ENCODE assay signal across 8 cellular contexts in genomic region chr1:116574581-116575291, GRCh38. TPM values are rescaled to one million over a fixed set of nuclear protein-coding genes. Genes with fewer than 3 reads are reported as not detected.
DNase-seq lines count a peak whose midpoint lies in the region; ATAC-seq and TF ChIP-seq lines count a peak whose summit lies in the region.

No MANE protein-coding gene starts in this region.

- ATAC-seq in activated naive CD8-positive, alpha-beta T cell treated with anti-CD3 and anti-CD28 coated beads, Interleukin-2, amount 50 U/mL, for 24 hours: no peak
- ATAC-seq in HG02884 (IDR thresholded peaks at IDR 0.05; ENCODE audit: unreplicated experiment): no peak
- ATAC-seq in GM19395 (IDR thresholded peaks at IDR 0.05; ENCODE audit: unreplicated experiment): no peak

- H3K4me1 ChIP-seq in KMS-11 (ENCODE audit: low read depth, poor library complexity, severe bottlenecking) (peaks cover 21% of the 10 kb centered on the region), cardiac muscle cell (ENCODE audit: low read depth) (peaks cover 24% of the 10 kb centered on the region)

- H3K4me3 ChIP-seq in KMS-11 (IDR thresholded peaks at IDR 0.05; ENCODE audit: insufficient read depth, low read depth, low read length): no peak overlapping the region
- no peak overlapping the region for H3K4me3 ChIP-seq in cardiac muscle cell

- no peak overlapping the region for H3K4me2 ChIP-seq in KMS-11

- H3K4me1 Mint-ChIP-seq in activated naive CD8-positive, alpha-beta T cell treated with anti-CD3 and anti-CD28 coated beads, Interleukin-2, amount 50 U/mL, for 24 hours: peaks cover 38% of the 10 kb centered on the region

- no peak overlapping the region for H2AFZ ChIP-seq in KMS-11 (ENCODE audit: low read depth)

- H3K27ac Mint-ChIP-seq in activated naive CD8-positive, alpha-beta T cell treated with anti-CD3 and anti-CD28 coated beads, Interleukin-2, amount 50 U/mL, for 24 hours: no peak overlapping the region

- peaks cover 3% of the 10 kb centered on the region; the same call in 1 of the 2 replicates for H3K79me2 ChIP-seq in KMS-11 (ENCODE audit: insufficient read depth, low read depth)

- peaks cover 9% of the 10 kb centered on the region for H3K27me3 Mint-ChIP-seq in activated naive CD8-positive, alpha-beta T cell treated with anti-CD3 and anti-CD28 coated beads, Interleukin-2, amount 50 U/mL, for 24 hours

- DNase-seq in ELF-1 (ENCODE audit: low read depth, low spot score): peak; percentile 59
- peak; percentile 79 for DNase-seq in RWPE1 (ENCODE audit: low spot score)
- DNase-seq in activated naive CD8-positive, alpha-beta T cell treated with anti-CD3 and anti-CD28 coated beads, Interleukin-2, amount 50 U/mL, for 24 hours: peak; percentile 63
- peak; percentile 73 to 83 for DNase-seq in cardiac muscle cell (ENCODE audit: low read depth in 1 of 2, low spot score in 1 of 2)
- DNase-seq in retina: peak; percentile 68

- H3K36me3 ChIP-seq in KMS-11 (ENCODE audit: insufficient read depth) (no peaks in the 10 kb centered on the region), cardiac muscle cell (peaks cover 3% of the 10 kb centered on the region)

- no peaks in the 10 kb centered on the region for H3K9me3 ChIP-seq in cardiac muscle cell (ENCODE audit: low read depth)

- H3K9me3 Mint-ChIP-seq in activated naive CD8-positive, alpha-beta T cell treated with anti-CD3 and anti-CD28 coated beads, Interleukin-2, amount 50 U/mL, for 24 hours: no peaks in the 10 kb centered on the region

- TF ChIP-seq CTCF in KMS-11 (conservative IDR thresholded peaks at IDR 0.05; ENCODE audit: low read depth, low read length) (peak; percentile 64), RWPE1 (conservative IDR thresholded peaks at IDR 0.05; ENCODE audit: low read depth) (peak; percentile 90), cardiac muscle cell (IDR thresholded peaks at IDR 0.05; ENCODE audit: low read depth, low read length) (peak; percentile 92)

- POLR2A ChIA-PET in RWPE1 (lab: Yijun Ruan, JAX; ENCODE audit: low non-redundant PET): interaction anchor here (0.6 to 0.7 kb wide), 2 partner anchors 38 to 159 kb away, joined by 3 read pairs; no protein-coding TSS in a partner anchor

- CTCF ChIA-PET in RWPE1 (lab: Yijun Ruan, JAX): interaction anchor here (0.5 to 1.9 kb wide), 17 partner anchors 9 to 1127 kb away, joined by 3 to 9 read pairs (median 4); no protein-coding TSS in a partner anchor

- H3K4me3 Mint-ChIP-seq in activated naive CD8-positive, alpha-beta T cell treated with anti-CD3 and anti-CD28 coated beads, Interleukin-2, amount 50 U/mL, for 24 hours: no peak overlapping the region

- H3K27me3 ChIP-seq in KMS-11 (ENCODE audit: insufficient read depth, low read depth): no peaks in the 10 kb centered on the region
- H3K27me3 ChIP-seq in cardiac muscle cell: no peaks in the 10 kb centered on the region

- H3K36me3 Mint-ChIP-seq in activated naive CD8-positive, alpha-beta T cell treated with anti-CD3 and anti-CD28 coated beads, Interleukin-2, amount 50 U/mL, for 24 hours (ENCODE audit: low read depth): peaks cover 2% of the 10 kb centered on the region

- H3K27ac ChIP-seq in KMS-11 (no peak overlapping the region), RWPE1 (no peak overlapping the region), cardiac muscle cell (no peak overlapping the region)

- H4K20me1 ChIP-seq in KMS-11 (ENCODE audit: insufficient read depth): no peaks in the 10 kb centered on the region

- no peak overlapping the region for H3K9ac ChIP-seq in KMS-11

RNA-seq across cellular contexts. Expression of gene CD58, which starts 3.9 kb away (rescaled TPM):
- 6.1 and 7.8 TPM in 2 replicates for total RNA-seq in cardiac muscle cell
- polyA plus RNA-seq in cardiac muscle cell: 17.5 and 20.0 TPM in 2 replicates
